In genomic region chr11:130159139-130159538, GRCh38 we compare ENCODE assay signal across 11 cellular contexts. TPM values are rescaled to one million over a fixed set of nuclear protein-coding genes. Genes with fewer than 3 reads are reported as not detected.
DNase-seq lines count a peak whose midpoint lies in the region; ATAC-seq and TF ChIP-seq lines count a peak whose summit lies in the region.
"Had no signal": no experiment of that assay in that cellular context is flagged by ENCODE, and none has a peak within 500 bp of the region (broad histone marks: within the 10 kb centered on the region; RNA-seq: fewer than 3 reads in every experiment).

No MANE protein-coding gene starts in this region.

- H2AFZ ChIP-seq in smooth muscle cell (ENCODE audit: low read depth), result no peak overlapping the region

- H3K4me3 Mint-ChIP-seq in activated naive CD8-positive, alpha-beta T cell treated with anti-CD3 and anti-CD28 coated beads, Interleukin-2, amount 10 ng/mL, durations not matched to agents 7 days and 5 days, result peak overlapping the region; percentile 18
- H3K4me3 Mint-ChIP-seq: activated CD8-positive, alpha-beta memory T cell treated with anti-CD3 and anti-CD28 coated beads, Interleukin-2, amount 10 ng/mL, durations not matched to agents 7 days and 5 days had no signal

- H3K27ac Mint-ChIP-seq in activated naive CD8-positive, alpha-beta T cell treated with anti-CD3 and anti-CD28 coated beads, Interleukin-2, amount 10 ng/mL, durations not matched to agents 7 days and 5 days, result no peak overlapping the region
- H3K27ac Mint-ChIP-seq: activated CD8-positive, alpha-beta memory T cell treated with anti-CD3 and anti-CD28 coated beads, Interleukin-2, amount 10 ng/mL, durations not matched to agents 7 days and 5 days had no signal

- no peaks in the 10 kb centered on the region for H3K36me3 ChIP-seq in iPS-20b (ENCODE audit: insufficient read depth, low read depth, low read length)
- no peaks in the 10 kb centered on the region for H3K36me3 ChIP-seq in smooth muscle cell (ENCODE audit: low read depth)

- H3K9me3 ChIP-seq in iPS-20b (ENCODE audit: insufficient read depth, low read depth, low read length), result no peaks in the 10 kb centered on the region
- no peaks in the 10 kb centered on the region for H3K9me3 ChIP-seq in smooth muscle cell (replicated peaks; ENCODE audit: low read depth)

- no peak overlapping the region for H3K27ac ChIP-seq in iPS-20b (ENCODE audit: low read length)
- H3K27ac ChIP-seq in smooth muscle cell (ENCODE audit: low read depth), result no peak overlapping the region

- POLR2A ChIA-PET in activated naive CD8-positive, alpha-beta T cell treated with anti-CD3 and anti-CD28 coated beads, Interleukin-2, amount 10 ng/mL, durations not matched to agents 7 days and 5 days (lab: Charles Lee), result no interaction called here

- H3K79me2 ChIP-seq in smooth muscle cell (ENCODE audit: low read depth), result no peaks in the 10 kb centered on the region

- H3K27me3 ChIP-seq in iPS-20b (ENCODE audit: insufficient read depth, low read length) (peaks cover 59% of the 10 kb centered on the region), smooth muscle cell (ENCODE audit: low read depth) (peaks cover 52% of the 10 kb centered on the region)

- TF ChIP-seq CTCF in LNCaP clone FGC (IDR thresholded peaks at IDR 0.05; ENCODE audit: control insufficient read depth, extremely low read depth, insufficient read depth) (no peak), smooth muscle cell (IDR thresholded peaks at IDR 0.05; ENCODE audit: borderline replicate concordance, insufficient read depth, poor library complexity, severe bottlenecking) (no peak)

- peaks cover 2% of the 10 kb centered on the region for H3F3A ChIP-seq in smooth muscle cell (ENCODE audit: low read depth)

- peaks cover 4% of the 10 kb centered on the region for H4K20me1 ChIP-seq in smooth muscle cell (ENCODE audit: low read depth)

- no peak for ATAC-seq in activated naive CD8-positive, alpha-beta T cell treated with anti-CD3 and anti-CD28 coated beads, Interleukin-2, amount 10 ng/mL, durations not matched to agents 7 days and 5 days (ENCODE audit: low read depth)
- ATAC-seq in GM18520 (IDR thresholded peaks at IDR 0.05; ENCODE audit: unreplicated experiment), result no peak
- no peak for ATAC-seq in HG03520 (IDR thresholded peaks at IDR 0.05; ENCODE audit: unreplicated experiment)

- no peaks in the 10 kb centered on the region for H3K9me3 Mint-ChIP-seq in activated naive CD8-positive, alpha-beta T cell treated with anti-CD3 and anti-CD28 coated beads, Interleukin-2, amount 10 ng/mL, durations not matched to agents 7 days and 5 days

- H3K4me1 Mint-ChIP-seq in activated naive CD8-positive, alpha-beta T cell treated with anti-CD3 and anti-CD28 coated beads, Interleukin-2, amount 10 ng/mL, durations not matched to agents 7 days and 5 days, result peaks cover 10% of the 10 kb centered on the region

- no peak overlapping the region for H3K9ac ChIP-seq in iPS-20b (ENCODE audit: low read depth, low read length)
- no peak overlapping the region for H3K9ac ChIP-seq in smooth muscle cell (ENCODE audit: low read depth)

- H3K4me1 ChIP-seq in iPS-20b (ENCODE audit: insufficient read depth, low read length), result peaks cover 8% of the 10 kb centered on the region
- H3K4me1 ChIP-seq in smooth muscle cell (ENCODE audit: low read depth), result peaks cover 9% of the 10 kb centered on the region

- H3K4me2 ChIP-seq in smooth muscle cell, result peak overlapping the region; percentile 82

- H3K4me3 ChIP-seq in LNCaP clone FGC (ENCODE audit: low read depth, low read length) (peak overlapping the region; percentile 91), iPS-20b (ENCODE audit: low read length) (peak overlapping the region; percentile 56; the same call in 1 of the 2 replicates), smooth muscle cell (peak overlapping the region; percentile 49)

- H3K27me3 Mint-ChIP-seq in activated naive CD8-positive, alpha-beta T cell treated with anti-CD3 and anti-CD28 coated beads, Interleukin-2, amount 10 ng/mL, durations not matched to agents 7 days and 5 days, result peaks cover 51% of the 10 kb centered on the region

- DNase-seq in LNCaP clone FGC (ENCODE audit: low read depth) (no peak), smooth muscle cell (lab: John Stamatoyannopoulos, UW; ENCODE audit: unreplicated experiment) (no peak), SHP77 (lab: John Stamatoyannopoulos, UW) (no peak), NCI-H1436 (lab: John Stamatoyannopoulos, UW) (no peak)
- DNase-seq in activated naive CD8-positive, alpha-beta T cell treated with anti-CD3 and anti-CD28 coated beads, Interleukin-2, amount 10 ng/mL, durations not matched to agents 7 days and 5 days, result no peak
- DNase-seq: activated CD8-positive, alpha-beta memory T cell treated with anti-CD3 and anti-CD28 coated beads, Interleukin-2, amount 10 ng/mL, durations not matched to agents 7 days and 5 days; NCI-H1694; T-helper 9 cell had no signal

- H3K36me3 Mint-ChIP-seq in activated naive CD8-positive, alpha-beta T cell treated with anti-CD3 and anti-CD28 coated beads, Interleukin-2, amount 10 ng/mL, durations not matched to agents 7 days and 5 days, result no peaks in the 10 kb centered on the region
- H3K36me3 Mint-ChIP-seq: activated CD8-positive, alpha-beta memory T cell treated with anti-CD3 and anti-CD28 coated beads, Interleukin-2, amount 10 ng/mL, durations not matched to agents 7 days and 5 days had no signal

- WGBS in smooth muscle cell (ENCODE audit: low lambda C conversion rate), result 83% methylated on average over 13 of the region's 14 CpGs

RNA-seq across cellular contexts. Expression of gene ST14, which starts 0.4 kb away (rescaled TPM):
- under 1 TPM; 0.51 to 0.67 TPM for total RNA-seq in activated naive CD8-positive, alpha-beta T cell treated with anti-CD3 and anti-CD28 coated beads, Interleukin-2, amount 10 ng/mL, durations not matched to agents 7 days and 5 days
- total RNA-seq in smooth muscle cell, result 7.7 and 9.4 TPM in 2 replicates
- polyA plus RNA-seq in smooth muscle cell, result 2.4 and 16.2 TPM in 2 replicates
- total RNA-seq: activated CD8-positive, alpha-beta memory T cell treated with anti-CD3 and anti-CD28 coated beads, Interleukin-2, amount 10 ng/mL, durations not matched to agents 7 days and 5 days had no signal
